Comparison of ENCODE assay signal across 10 cellular contexts in the genomic region with DNA sequence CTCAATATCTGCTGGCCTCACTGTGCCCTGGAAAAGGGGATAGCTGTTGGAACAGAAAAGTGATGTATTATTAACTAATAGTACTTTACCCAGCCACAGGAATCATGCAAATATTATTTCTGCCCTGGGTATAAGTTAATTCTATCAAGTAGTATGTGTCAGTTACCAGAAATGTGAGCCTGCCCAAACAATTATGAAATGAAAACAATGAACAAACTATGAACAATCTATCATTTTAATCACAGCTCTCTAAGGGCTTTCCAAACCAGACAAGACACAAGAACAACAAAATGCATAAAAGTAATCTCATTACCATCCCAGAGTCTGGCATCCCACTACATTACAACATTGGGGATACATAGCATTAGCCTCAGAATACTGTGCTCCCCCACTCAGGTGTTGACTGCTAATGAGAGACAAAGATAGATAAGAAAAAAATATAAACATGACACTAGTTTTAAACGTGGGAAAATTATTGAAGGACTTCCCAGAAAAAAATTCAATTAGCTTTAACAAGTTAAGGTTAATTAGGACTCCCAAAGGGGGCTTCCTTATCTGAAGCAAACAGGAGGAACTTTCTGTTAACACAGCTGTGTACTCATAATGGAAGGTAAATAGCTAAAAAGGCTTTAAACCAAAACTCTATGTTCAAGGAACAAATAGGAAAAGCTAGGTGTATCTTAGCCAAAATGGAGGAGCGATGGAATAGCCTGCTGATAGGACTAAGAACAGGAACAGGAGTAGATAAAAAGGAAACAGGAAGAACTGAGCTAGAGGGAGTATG. TPM values are rescaled to one million over a fixed set of nuclear protein-coding genes. Genes with fewer than 3 reads are reported as not detected.
A peak's percentile ranks its signal among the peaks of the same experiment; 100 is the strongest.
DNase-seq lines count a peak whose midpoint lies in the region; TF ChIP-seq lines count a peak whose summit lies in the region.
"Had no signal": no experiment of that assay in that cellular context is flagged by ENCODE, and none has a peak within 500 bp of the region (broad histone marks: within the 10 kb centered on the region; RNA-seq: fewer than 3 reads in every experiment).

No MANE protein-coding gene starts in this region.

- intact Hi-C loops in mammary epithelial cell (cut with micrococcal nuclease): loop anchor here (5.0 kb wide), 1 partner anchor 313 kb away; no protein-coding TSS in a partner anchor

- no peaks in the 10 kb centered on the region for H3F3A ChIP-seq in Loucy (ENCODE audit: low read depth)

- H3K36me3 ChIP-seq in Loucy (ENCODE audit: insufficient read depth, low read length) (peaks cover 7% of the 10 kb centered on the region; the same call in 1 of the 2 replicates), mammary epithelial cell (ENCODE audit: insufficient read depth, low read length) (peaks cover 7% of the 10 kb centered on the region)

- H3K79me2 ChIP-seq in Loucy (ENCODE audit: insufficient read depth, low read length) (peaks cover 78% of the 10 kb centered on the region), mammary epithelial cell (ENCODE audit: insufficient read depth, low read length) (peaks cover 76% of the 10 kb centered on the region)

- H3K4me2 ChIP-seq in Loucy (ENCODE audit: low read depth, low read length, poor library complexity, severe bottlenecking) (peak overlapping the region; percentile 90), mammary epithelial cell (ENCODE audit: insufficient read depth, low read depth, low read length) (peak overlapping the region; percentile 48)

- no TSS peak for BruUV-seq in mammary epithelial cell (replicated peaks; lab: Mats Ljungman, UMichigan)

- CTCF ChIA-PET in mammary epithelial cell (lab: Charles Lee; ENCODE audit: low non-redundant PET): no interaction called here

- H2AFZ ChIP-seq in Loucy (ENCODE audit: low read length) (no peak overlapping the region), mammary epithelial cell (ENCODE audit: low read depth, low read length) (no peak overlapping the region)

- H3K27ac Mint-ChIP-seq in neural crest cell (ENCODE audit: unreplicated experiment): no peak overlapping the region

- H3K9me2 ChIP-seq in Loucy (replicated peaks; ENCODE audit: low read depth, low read length): no peaks in the 10 kb centered on the region

- dilution Hi-C loops in mammary epithelial cell (cut with HindIII; ENCODE audit: low sequenced_read_pairs): loop anchor here (5.0 kb wide), 2 partner anchors 43 to 97 kb away; partner anchors contain the start of gene EXD2

- H3K4me3 ChIP-seq in Loucy (ENCODE audit: low read length, poor library complexity, severe bottlenecking) (peak overlapping the region; percentile 92), mammary epithelial cell (replicated peaks in 1 of 3; ENCODE audit: insufficient read depth in 1 of 3, low read depth in 2 of 3, low read length in 3 of 3) (no peak overlapping the region)

- H3K27ac ChIP-seq in mammary epithelial cell (ENCODE audit: insufficient read depth, low read depth, low read length): peak overlapping the region; percentile 37

- H3K9me3 Mint-ChIP-seq in neural crest cell: no peaks in the 10 kb centered on the region

- peak overlapping the region; percentile 97 for H3K4me3 Mint-ChIP-seq in neural crest cell

- in situ Hi-C loops in mammary epithelial cell (cut with MboI; ENCODE audit: low sequenced_read_pairs in 2 of 2): no loop called here

- H3K9me3 ChIP-seq in Loucy (ENCODE audit: insufficient read depth, low read depth, low read length) (no peaks in the 10 kb centered on the region), mammary epithelial cell (replicated peaks; ENCODE audit: insufficient read depth, low read length) (no peaks in the 10 kb centered on the region)

- DNase-seq in EH (ENCODE audit: low read depth) (peak; percentile 38), mammary epithelial cell (peak; percentile 63), neural crest cell (ENCODE audit: low read depth, low spot score) (no peak), MV-4-11 (lab: John Stamatoyannopoulos, UW) (no peak)
- no peak for DNase-seq in stimulated activated CD4-positive, alpha-beta T cell treated with anti-CD3 and anti-CD28 coated beads, Interleukin-4, amount 100 ng/mL, for 1 hour
- DNase-seq in activated CD8-positive, alpha-beta memory T cell treated with anti-CD3 and anti-CD28 coated beads, Interleukin-2, amount 50 U/mL, for 4 hours: no peak
- DNase-seq: GDM1, midbrain, NCI-H1694 had no signal

- H3K27me3 ChIP-seq in Loucy (ENCODE audit: insufficient read depth, low read length, poor library complexity, severe bottlenecking) (peaks cover 6% of the 10 kb centered on the region), mammary epithelial cell (ENCODE audit: insufficient read depth, low read length) (no peaks in the 10 kb centered on the region)

- TF ChIP-seq CTCF in Loucy (conservative IDR thresholded peaks at IDR 0.05; ENCODE audit: low read length): no peak
- no peak for TF ChIP-seq CTCF in mammary epithelial cell (conservative IDR thresholded peaks at IDR 0.05 in 1 of 2, IDR thresholded peaks at IDR 0.05 in 1 of 2; ENCODE audit: extremely low read depth in 1 of 2, insufficient read depth in 1 of 2, low read depth in 1 of 2, low read length in 2 of 2)
- TF ChIP-seq CTCF in neural crest cell (conservative IDR thresholded peaks at IDR 0.05): no peak

- peaks cover 5% of the 10 kb centered on the region for H3K36me3 Mint-ChIP-seq in neural crest cell (ENCODE audit: low read depth)

- 50% methylated on average over 2 of the region's 2 CpGs for WGBS in mammary epithelial cell (ENCODE audit: low coverage, missing lambda C conversion rate)

- H3K9ac ChIP-seq in Loucy (ENCODE audit: low read depth, low read length, poor library complexity, severe bottlenecking): peak overlapping the region; percentile 94
- H3K9ac ChIP-seq in mammary epithelial cell (ENCODE audit: insufficient read depth, low read length): no peak overlapping the region

- H3K4me1 Mint-ChIP-seq in neural crest cell: peaks cover 24% of the 10 kb centered on the region

- peaks cover 64% of the 10 kb centered on the region for H4K20me1 ChIP-seq in Loucy (ENCODE audit: insufficient read depth, low read length, poor library complexity, severe bottlenecking)
- no peaks in the 10 kb centered on the region for H4K20me1 ChIP-seq in mammary epithelial cell (ENCODE audit: insufficient read depth, low read length)

- no peaks in the 10 kb centered on the region for H3K27me3 Mint-ChIP-seq in neural crest cell (ENCODE audit: low read depth)

- H3K4me1 ChIP-seq in Loucy (ENCODE audit: insufficient read depth, low read length, poor library complexity, severe bottlenecking) (peaks cover 51% of the 10 kb centered on the region), mammary epithelial cell (ENCODE audit: insufficient read depth, low read length) (peaks cover 30% of the 10 kb centered on the region)

RNA-seq across cellular contexts. Expression of gene DCAF5, which starts 3.3 kb away (rescaled TPM):
- total RNA-seq in mammary epithelial cell (10 to 100 TPM; 39.6 to 49.2 TPM), neural crest cell (43.3 and 46.7 TPM in 2 replicates)
- 35.6 TPM for polyA plus RNA-seq in mammary epithelial cell
- 46.7 TPM for polyA minus RNA-seq in mammary epithelial cell

RNA-seq across cellular contexts. Expression of gene EXD2, which starts 41.6 kb away (rescaled TPM):
- total RNA-seq in mammary epithelial cell: 10 to 100 TPM; 28.8 to 30.2 TPM
- polyA plus RNA-seq in mammary epithelial cell: 16.1 TPM
- 12.2 TPM for polyA minus RNA-seq in mammary epithelial cell
- total RNA-seq in neural crest cell: 18.9 and 20.9 TPM in 2 replicates

Comparison
In these comparisons a context has a peak if more than half of its experiments do, and no peak if none do; other contexts are left out.
1. DNase-seq: peak in EH (single experiment) and mammary epithelial cell (single experiment); none in neural crest cell (single experiment), MV-4-11 (single experiment), stimulated activated CD4-positive, alpha-beta T cell treated with anti-CD3 and anti-CD28 coated beads, Interleukin-4, amount 100 ng/mL, for 1 hour (single experiment) and activated CD8-positive, alpha-beta memory T cell treated with anti-CD3 and anti-CD28 coated beads, Interleukin-2, amount 50 U/mL, for 4 hours (single experiment).